8 cellular contexts compared by ENCODE assay signal in the genomic region with DNA sequence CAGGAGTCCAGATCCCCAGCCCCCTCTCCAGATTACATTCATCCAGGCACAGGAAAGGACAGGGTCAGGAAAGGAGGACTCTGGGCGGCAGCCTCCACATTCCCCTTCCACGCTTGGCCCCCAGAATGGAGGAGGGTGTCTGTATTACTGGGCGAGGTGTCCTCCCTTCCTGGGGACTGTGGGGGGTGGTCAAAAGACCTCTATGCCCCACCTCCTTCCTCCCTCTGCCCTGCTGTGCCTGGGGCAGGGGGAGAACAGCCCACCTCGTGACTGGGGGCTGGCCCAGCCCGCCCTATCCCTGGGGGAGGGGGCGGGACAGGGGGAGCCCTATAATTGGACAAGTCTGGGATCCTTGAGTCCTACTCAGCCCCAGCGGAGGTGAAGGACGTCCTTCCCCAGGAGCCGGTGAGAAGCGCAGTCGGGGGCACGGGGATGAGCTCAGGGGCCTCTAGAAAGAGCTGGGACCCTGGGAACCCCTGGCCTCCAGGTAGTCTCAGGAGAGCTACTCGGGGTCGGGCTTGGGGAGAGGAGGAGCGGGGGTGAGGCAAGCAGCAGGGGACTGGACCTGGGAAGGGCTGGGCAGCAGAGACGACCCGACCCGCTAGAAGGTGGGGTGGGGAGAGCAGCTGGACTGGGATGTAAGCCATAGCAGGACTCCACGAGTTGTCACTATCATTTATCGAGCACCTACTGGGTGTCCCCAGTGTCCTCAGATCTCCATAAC. TPM values are rescaled to one million over a fixed set of nuclear protein-coding genes. Genes with fewer than 3 reads are reported as not detected.
A peak's percentile ranks its signal among the peaks of the same experiment; 100 is the strongest.
DNase-seq lines count a peak whose midpoint lies in the region; ATAC-seq lines count a peak whose summit lies in the region.

A gene (plus strand): TSS at position 360 of the 724 bp plus-strand sequence. CDS start 829 bp downstream, outside the sequence.

- H3K36me3 Mint-ChIP-seq in activated T-helper 17 cell treated with anti-CD3 and anti-CD28 coated beads, Interleukin-2, amount 50 U/mL, for 72 hours (ENCODE audit: low read depth) = peaks cover 28% of the 10 kb centered on the region

- H3K27ac Mint-ChIP-seq in activated T-helper 17 cell treated with anti-CD3 and anti-CD28 coated beads, Interleukin-2, amount 50 U/mL, for 72 hours = peak within 1 kb of the TSS; percentile 62

- H3K4me3 ChIP-seq in H7 (ENCODE audit: insufficient read depth, low read depth, low read length) = peak within 1 kb of the TSS; percentile 97

- no peak for ATAC-seq in activated T-helper 17 cell treated with anti-CD3 and anti-CD28 coated beads, Interleukin-2, amount 50 U/mL, for 72 hours (replicated peaks)
- ATAC-seq in left cardiac atrium (peak in 1 of 2 donors; percentile 50), GM19328 (IDR thresholded peaks at IDR 0.05; ENCODE audit: unreplicated experiment) (no peak), GM21717 (IDR thresholded peaks at IDR 0.05; ENCODE audit: unreplicated experiment) (no peak)

- H3K36me3 ChIP-seq in H7 (replicated peaks; ENCODE audit: control insufficient read depth, insufficient read depth, low read length) = peaks cover 24% of the 10 kb centered on the region

- no peaks in the 10 kb centered on the region for H3K27me3 ChIP-seq in H7 (ENCODE audit: control insufficient read depth, insufficient read depth, low read length)

- no peaks in the 10 kb centered on the region for H3K9me3 Mint-ChIP-seq in activated T-helper 17 cell treated with anti-CD3 and anti-CD28 coated beads, Interleukin-2, amount 50 U/mL, for 72 hours

- no peak within 1 kb of the TSS for H3K4me3 Mint-ChIP-seq in activated T-helper 17 cell treated with anti-CD3 and anti-CD28 coated beads, Interleukin-2, amount 50 U/mL, for 72 hours

- intact Hi-C loops in left cardiac atrium (cut with DNase I) = loop anchor here (2.0 to 5.0 kb wide), 2 partner anchors 45 to 47 kb away; no protein-coding TSS in a partner anchor

- DNase-seq in H7 (peak; percentile 95), left cardiac atrium (no peak), putamen (ENCODE audit: low spot score) (peak; percentile 66), kidney glomerular epithelial cell (lab: John Stamatoyannopoulos, UW) (no peak), GDM1 (lab: John Stamatoyannopoulos, UW) (no peak)

- peaks cover 6% of the 10 kb centered on the region for H3K4me1 Mint-ChIP-seq in activated T-helper 17 cell treated with anti-CD3 and anti-CD28 coated beads, Interleukin-2, amount 50 U/mL, for 72 hours

- peaks cover 10% of the 10 kb centered on the region for H3K27me3 Mint-ChIP-seq in activated T-helper 17 cell treated with anti-CD3 and anti-CD28 coated beads, Interleukin-2, amount 50 U/mL, for 72 hours

RNA-seq across cellular contexts. Expression of the gene that starts here (rescaled TPM):
- 826 and 994 TPM in 2 replicates for total RNA-seq in H7 (2014; rRNA removed; shearing (Covaris generic))
- 1 to 10 TPM in 1 of 2 donors, under 1 TPM in 1; 0.91 to 2.2 TPM for total RNA-seq in activated T-helper 17 cell treated with anti-CD3 and anti-CD28 coated beads, Interleukin-2, amount 50 U/mL, for 72 hours
- 10 to 100 TPM; 43.5 to 67.4 TPM for total RNA-seq in left cardiac atrium

Comparison
In these comparisons a context has a peak if more than half of its experiments do, and no peak if none do; other contexts are left out.
1. RNA of the gene that starts here (total RNA-seq): 826 to 994 TPM in H7; 43.5 to 67.4 TPM in left cardiac atrium and 0.91 to 2.2 TPM in activated T-helper 17 cell treated with anti-CD3 and anti-CD28 coated beads, Interleukin-2, amount 50 U/mL, for 72 hours; every median in the first group is over 10 times any median in the second.
2. DNase-seq: peak in H7 (single experiment) and putamen (single experiment); none in left cardiac atrium (single experiment), kidney glomerular epithelial cell (single experiment) and GDM1 (single experiment).